In the genomic region with DNA sequence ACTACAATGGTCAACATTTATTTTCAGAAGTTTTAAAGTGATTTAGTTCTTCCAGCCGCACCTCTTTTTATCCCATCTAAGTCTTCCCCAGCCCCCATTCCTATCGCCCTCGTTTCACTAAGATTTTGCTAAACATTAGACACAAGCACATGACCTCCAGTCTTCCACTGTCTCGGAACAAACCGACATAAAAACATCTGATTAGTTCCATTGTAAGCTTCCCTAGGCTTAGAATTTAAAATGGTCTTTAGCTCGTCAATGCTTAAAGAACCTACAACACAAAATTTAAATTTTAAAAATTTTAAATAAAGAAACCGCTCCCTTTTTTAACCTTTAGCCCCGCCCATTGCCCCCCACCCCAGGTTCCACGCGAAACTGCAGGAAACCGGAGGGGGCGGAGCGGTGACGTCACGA, we compare ENCODE assay signal across 8 cellular contexts. TPM values are rescaled to one million over a fixed set of nuclear protein-coding genes. Genes with fewer than 3 reads are reported as not detected.
DNase-seq lines count a peak whose midpoint lies in the region; ATAC-seq and TF ChIP-seq lines count a peak whose summit lies in the region.

No MANE protein-coding gene starts in this region.

- H3K4me2 ChIP-seq in GM23338, result peak overlapping the region; percentile 95
- H3K4me2 ChIP-seq in skeletal muscle satellite cell (ENCODE audit: low read length), result peak overlapping the region; percentile 88

- no peaks in the 10 kb centered on the region for H3K9me2 ChIP-seq in GM23338 (ENCODE audit: insufficient read depth)

- DNase-seq in GM23338 (ENCODE audit: low spot score) (peak; percentile 94), NCI-H146 (lab: John Stamatoyannopoulos, UW) (peak; percentile 87), left cardiac atrium (peak; percentile 97), SIG-M5 treated with dmso at 0.1 percent for 504 hours (lab: John Stamatoyannopoulos, UW; ENCODE audit: unreplicated experiment) (no peak)
- DNase-seq in activated T-cell treated with anti-CD3 and anti-CD28 coated beads, Interleukin-2, amount 50 U/mL, for 24 hours, result peak; percentile 34
- no peak for DNase-seq in stimulated activated naive CD4-positive, alpha-beta T cell treated with Interleukin-2 at 50 U/mL for 16 hours (lab: John Stamatoyannopoulos, UW)

- no peak for TF ChIP-seq CTCF in GM23338 (conservative IDR thresholded peaks at IDR 0.05; ENCODE audit: low read depth in 2 of 2)

- peaks cover 14% of the 10 kb centered on the region for H3K36me3 Mint-ChIP-seq in GM23338 (ENCODE audit: low read depth)
- peaks cover 29% of the 10 kb centered on the region for H3K36me3 Mint-ChIP-seq in activated T-cell treated with anti-CD3 and anti-CD28 coated beads, Interleukin-2, amount 50 U/mL, for 24 hours (ENCODE audit: low read depth)

- peak overlapping the region; percentile 85 for H2AFZ ChIP-seq in GM23338

- peaks cover 39% of the 10 kb centered on the region; the same call in 2 of the 3 replicates for H3K4me1 Mint-ChIP-seq in GM23338
- H3K4me1 Mint-ChIP-seq in activated T-cell treated with anti-CD3 and anti-CD28 coated beads, Interleukin-2, amount 50 U/mL, for 24 hours (ENCODE audit: low read depth), result peaks cover 26% of the 10 kb centered on the region

- H3K9me3 Mint-ChIP-seq in GM23338, result no peaks in the 10 kb centered on the region
- H3K9me3 Mint-ChIP-seq in activated T-cell treated with anti-CD3 and anti-CD28 coated beads, Interleukin-2, amount 50 U/mL, for 24 hours, result no peaks in the 10 kb centered on the region

- H3K4me3 ChIP-seq in GM23338 (peak overlapping the region; percentile 77), skeletal muscle satellite cell (ENCODE audit: low read length) (peak overlapping the region; percentile 98)

- H3F3A ChIP-seq in GM23338 (replicated peaks; ENCODE audit: low read depth), result 0 out of 2 replicates have a peak, but pooled peaks cover 3% of the 10 kb centered on the region

- no peaks in the 10 kb centered on the region for H3K36me3 ChIP-seq in ES-I3 (ENCODE audit: insufficient read depth, low read length)
- H3K36me3 ChIP-seq in GM23338 (ENCODE audit: insufficient read depth), result no peaks in the 10 kb centered on the region
- H3K36me3 ChIP-seq in skeletal muscle satellite cell (ENCODE audit: insufficient read depth, low read length), result peaks cover 20% of the 10 kb centered on the region

- no peak for ATAC-seq in GM23338
- no peak for ATAC-seq in left cardiac atrium

- H3K27ac ChIP-seq in GM23338 (ENCODE audit: low read depth), result peak overlapping the region; percentile 96

- intact Hi-C loops in left cardiac atrium (cut with DNase I), result loop anchor here in 1 of 2 donors (2.0 to 10.0 kb wide), 6 partner anchors 36 to 357 kb away; a partner anchor contains a TSS

- H3K9ac ChIP-seq in ES-I3 (ENCODE audit: low read depth, low read length) (peak overlapping the region; percentile 84), skeletal muscle satellite cell (ENCODE audit: low read depth, low read length) (peak overlapping the region; percentile 93)

- peaks cover 7% of the 10 kb centered on the region for H3K27me3 Mint-ChIP-seq in GM23338 (ENCODE audit: insufficient read depth, low read depth, poor library complexity)
- H3K27me3 Mint-ChIP-seq in activated T-cell treated with anti-CD3 and anti-CD28 coated beads, Interleukin-2, amount 50 U/mL, for 24 hours, result no peaks in the 10 kb centered on the region

- H3K9me3 ChIP-seq in ES-I3 (ENCODE audit: control insufficient read depth, insufficient read depth, low read length), result no peaks in the 10 kb centered on the region
- no peaks in the 10 kb centered on the region for H3K9me3 ChIP-seq in skeletal muscle satellite cell (replicated peaks; ENCODE audit: low read length)

- H3K27me3 ChIP-seq in GM23338 (ENCODE audit: insufficient read depth), result no peaks in the 10 kb centered on the region
- H3K27me3 ChIP-seq in skeletal muscle satellite cell (ENCODE audit: control insufficient read depth, insufficient read depth, low read length), result no peaks in the 10 kb centered on the region

- peaks cover 22% of the 10 kb centered on the region for H4K20me1 ChIP-seq in GM23338 (replicated peaks; ENCODE audit: insufficient read depth)

- H3K4me1 ChIP-seq in ES-I3 (ENCODE audit: insufficient read depth, low read length) (peaks cover 8% of the 10 kb centered on the region; the same call in 1 of the 2 replicates), GM23338 (ENCODE audit: insufficient read depth) (peaks cover 29% of the 10 kb centered on the region), skeletal muscle satellite cell (ENCODE audit: control insufficient read depth, insufficient read depth, low read length) (peaks cover 10% of the 10 kb centered on the region)

- H3K79me2 ChIP-seq in GM23338 (replicated peaks; ENCODE audit: insufficient read depth), result peaks cover 32% of the 10 kb centered on the region

- peak overlapping the region; percentile 78 for H3K4me3 Mint-ChIP-seq in GM23338
- H3K4me3 Mint-ChIP-seq in activated T-cell treated with anti-CD3 and anti-CD28 coated beads, Interleukin-2, amount 50 U/mL, for 24 hours, result peak overlapping the region; percentile 96

- H3K27ac Mint-ChIP-seq in GM23338, result peak overlapping the region; percentile 98
- peak overlapping the region; percentile 96 for H3K27ac Mint-ChIP-seq in activated T-cell treated with anti-CD3 and anti-CD28 coated beads, Interleukin-2, amount 50 U/mL, for 24 hours

TF ChIP-seq in GM23338, 12 proteins besides CTCF, POLR2A, EP300 and RAD21:
- no peak for TF ChIP-seq ZNF114 (CRISPR knock-in tag; IDR thresholded peaks at IDR 0.05)
- TF ChIP-seq, protein P1, sequence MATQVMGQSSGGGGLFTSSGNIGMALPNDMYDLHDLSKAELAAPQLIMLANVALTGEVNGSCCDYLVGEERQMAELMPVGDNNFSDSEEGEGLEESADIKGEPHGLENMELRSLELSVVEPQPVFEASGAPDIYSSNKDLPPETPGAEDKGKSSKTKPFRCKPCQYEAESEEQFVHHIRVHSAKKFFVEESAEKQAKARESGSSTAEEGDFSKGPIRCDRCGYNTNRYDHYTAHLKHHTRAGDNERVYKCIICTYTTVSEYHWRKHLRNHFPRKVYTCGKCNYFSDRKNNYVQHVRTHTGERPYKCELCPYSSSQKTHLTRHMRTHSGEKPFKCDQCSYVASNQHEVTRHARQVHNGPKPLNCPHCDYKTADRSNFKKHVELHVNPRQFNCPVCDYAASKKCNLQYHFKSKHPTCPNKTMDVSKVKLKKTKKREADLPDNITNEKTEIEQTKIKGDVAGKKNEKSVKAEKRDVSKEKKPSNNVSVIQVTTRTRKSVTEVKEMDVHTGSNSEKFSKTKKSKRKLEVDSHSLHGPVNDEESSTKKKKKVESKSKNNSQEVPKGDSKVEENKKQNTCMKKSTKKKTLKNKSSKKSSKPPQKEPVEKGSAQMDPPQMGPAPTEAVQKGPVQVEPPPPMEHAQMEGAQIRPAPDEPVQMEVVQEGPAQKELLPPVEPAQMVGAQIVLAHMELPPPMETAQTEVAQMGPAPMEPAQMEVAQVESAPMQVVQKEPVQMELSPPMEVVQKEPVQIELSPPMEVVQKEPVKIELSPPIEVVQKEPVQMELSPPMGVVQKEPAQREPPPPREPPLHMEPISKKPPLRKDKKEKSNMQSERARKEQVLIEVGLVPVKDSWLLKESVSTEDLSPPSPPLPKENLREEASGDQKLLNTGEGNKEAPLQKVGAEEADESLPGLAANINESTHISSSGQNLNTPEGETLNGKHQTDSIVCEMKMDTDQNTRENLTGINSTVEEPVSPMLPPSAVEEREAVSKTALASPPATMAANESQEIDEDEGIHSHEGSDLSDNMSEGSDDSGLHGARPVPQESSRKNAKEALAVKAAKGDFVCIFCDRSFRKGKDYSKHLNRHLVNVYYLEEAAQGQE (IDR thresholded peaks at IDR 0.05; ENCODE audit: unreplicated experiment), result no peak
- no peak for TF ChIP-seq JUNB (IDR thresholded peaks at IDR 0.05; ENCODE audit: unreplicated experiment)

RNA-seq across cellular contexts. Expression of a gene that starts 0.3 kb away (rescaled TPM):
- 18.6 and 23.3 TPM in 2 replicates for total RNA-seq in GM23338 (2014; rRNA removed; shearing (Covaris generic))
- 33.8 and 34.2 TPM in 2 replicates for polyA plus RNA-seq in GM23338 (2016; fragmentation: Nextera tagmentation; extraction: Ambion mirVana)
- 10 to 100 TPM; 24.0 to 34.9 TPM for total RNA-seq in left cardiac atrium
- 9.1 and 10.0 TPM in 2 replicates for total RNA-seq in skeletal muscle satellite cell (2012; rRNA removed)

Comparison
In these comparisons a context has a peak if more than half of its experiments do, and no peak if none do; other contexts are left out.
1. DNase-seq: peak in GM23338 (single experiment), NCI-H146 (single experiment), activated T-cell treated with anti-CD3 and anti-CD28 coated beads, Interleukin-2, amount 50 U/mL, for 24 hours (single experiment) and left cardiac atrium (single experiment); none in SIG-M5 treated with dmso at 0.1 percent for 504 hours (single experiment) and stimulated activated naive CD4-positive, alpha-beta T cell treated with Interleukin-2 at 50 U/mL for 16 hours (single experiment).